27 cellular contexts compared by ENCODE assay signal in the genomic region with DNA sequence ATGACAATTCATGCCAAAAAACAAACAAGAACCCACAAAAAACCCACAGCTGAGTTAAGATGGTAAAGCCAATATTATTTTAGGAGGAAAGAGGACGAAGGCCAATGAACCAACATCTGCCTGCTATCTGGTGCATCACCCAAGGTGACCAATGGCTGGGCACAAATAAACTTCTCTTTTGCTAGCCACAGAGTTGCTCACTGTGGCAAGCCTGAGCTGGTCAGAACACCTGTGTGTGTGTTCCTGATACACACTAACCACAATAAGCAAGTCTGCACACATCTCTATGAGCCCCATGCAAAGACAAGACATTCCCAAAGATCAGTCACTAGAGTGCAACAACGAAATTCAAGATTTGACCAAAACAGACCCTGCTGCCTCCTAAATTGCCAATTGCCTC.
DNase-seq lines count a peak whose midpoint lies in the region; TF ChIP-seq lines count a peak whose summit lies in the region.
"Had no signal": no experiment of that assay in that cellular context is flagged by ENCODE, and none has a peak within 500 bp of the region (broad histone marks: within the 10 kb centered on the region; RNA-seq: fewer than 3 reads in every experiment).

No MANE protein-coding gene starts in this region.

- H3K4me1 ChIP-seq in MM.1S (ENCODE audit: low read length) = peaks cover 24% of the 10 kb centered on the region
- H3K4me1 ChIP-seq in mammary epithelial cell (ENCODE audit: insufficient read depth, low read length) = peaks cover 22% of the 10 kb centered on the region
- H3K4me1 ChIP-seq: parathyroid adenoma, spleen, testis had no signal

- CTCF ChIA-PET in mammary epithelial cell (lab: Charles Lee; ENCODE audit: low non-redundant PET) = interaction anchor here (0.6 kb wide), 1 partner anchor 8 kb away, joined by 3 read pairs; no protein-coding TSS in a partner anchor

- no peaks in the 10 kb centered on the region for H3K9me3 Mint-ChIP-seq in activated T-cell treated with anti-CD3 and anti-CD28 coated beads, Interleukin-2, amount 50 U/mL, for 24 hours
- no peaks in the 10 kb centered on the region for H3K9me3 Mint-ChIP-seq in nephron progenitor cell
- H3K9me3 Mint-ChIP-seq: CD8-positive, alpha-beta memory T cell; neural crest cell; stimulated activated memory B cell treated with anti-CD40 and anti-IgM and Interleukin-4, amounts not matched to agents 10 μg/mL and 1 μg/mL and 100 μg/mL, for 72 hours had no signal

- 0 out of 2 replicates have a peak, but pooled peaks cover 4% of the 10 kb centered on the region for H3F3A ChIP-seq in MM.1S (ENCODE audit: insufficient read depth, low read length)

- H3K27me3 ChIP-seq in MM.1S (replicated peaks; ENCODE audit: insufficient read depth, low read length) (no peaks in the 10 kb centered on the region), mammary epithelial cell (ENCODE audit: insufficient read depth, low read length) (no peaks in the 10 kb centered on the region)
- H3K27me3 ChIP-seq: right atrium auricular region, spleen, testis had no signal

- no peaks in the 10 kb centered on the region for H3K27me3 Mint-ChIP-seq in activated T-cell treated with anti-CD3 and anti-CD28 coated beads, Interleukin-2, amount 50 U/mL, for 24 hours
- H3K27me3 Mint-ChIP-seq in nephron progenitor cell (ENCODE audit: low read depth, poor library complexity) = no peaks in the 10 kb centered on the region
- H3K27me3 Mint-ChIP-seq: activated CD8-positive, alpha-beta memory T cell treated with anti-CD3 and anti-CD28 coated beads, Interleukin-2, amount 10 ng/mL, durations not matched to agents 7 days and 5 days; CD8-positive, alpha-beta memory T cell; stimulated activated memory B cell treated with anti-CD40 and anti-IgM and Interleukin-4, amounts not matched to agents 10 μg/mL and 1 μg/mL and 100 μg/mL, for 72 hours had no signal

- H3K36me3 Mint-ChIP-seq in activated T-cell treated with anti-CD3 and anti-CD28 coated beads, Interleukin-2, amount 50 U/mL, for 24 hours (ENCODE audit: low read depth) = peaks cover 71% of the 10 kb centered on the region
- H3K36me3 Mint-ChIP-seq in nephron progenitor cell (ENCODE audit: low read depth) = peaks cover 67% of the 10 kb centered on the region

- H3K4me2 ChIP-seq in MM.1S (ENCODE audit: low read depth, low read length) (no peak overlapping the region), mammary epithelial cell (ENCODE audit: insufficient read depth, low read depth, low read length) (peak overlapping the region; percentile 66)
- H3K4me2 ChIP-seq: PC-9 had no signal

- peak overlapping the region; percentile 40; the same call in 1 of the 2 replicates for H3K27ac ChIP-seq in MM.1S (ENCODE audit: low read length)
- peak overlapping the region; percentile 78 for H3K27ac ChIP-seq in mammary epithelial cell (ENCODE audit: insufficient read depth, low read depth, low read length)
- H3K27ac ChIP-seq: parathyroid adenoma, PC-9, right atrium auricular region, spleen, testis had no signal

- no peak for DNase-seq in activated T-cell treated with anti-CD3 and anti-CD28 coated beads, Interleukin-2, amount 50 U/mL, for 24 hours
- no peak for DNase-seq in activated T-cell treated with anti-CD3 and anti-CD28 coated beads, Interleukin-2, amount 50 U/mL, for 48 hours
- DNase-seq in MM.1S (peak; percentile 69), mammary epithelial cell (peak; percentile 98), nephron progenitor cell (no peak), inferior parietal cortex (ENCODE audit: extremely low spot score) (no peak), COLO668 (lab: John Stamatoyannopoulos, UW; ENCODE audit: unreplicated experiment) (no peak), ecto neural progenitor cell (ENCODE audit: low spot score) (no peak)
- DNase-seq: activated CD4-positive, alpha-beta T cell treated with anti-CD3 and anti-CD28 coated beads for 48 hours; activated CD8-positive, alpha-beta memory T cell treated with anti-CD3 and anti-CD28 coated beads, Interleukin-2, amount 10 ng/mL, durations not matched to agents 7 days and 5 days; AML-193; CD8-positive, alpha-beta memory T cell; glutamatergic neuron; Karpas-422; kidney; NCI-H1694; NCI-H524; PC-9; SHP77; spleen; stimulated activated CD4-positive, alpha-beta T cell treated with anti-CD3 and anti-CD28 coated beads, Interleukin-2, amount 100 ng/mL, for 48 hours; testis had no signal

- H3K9ac ChIP-seq in MM.1S (ENCODE audit: low read length) = no peak overlapping the region
- no peak overlapping the region for H3K9ac ChIP-seq in mammary epithelial cell (ENCODE audit: insufficient read depth, low read length)
- H3K9ac ChIP-seq: parathyroid adenoma had no signal

- H2AFZ ChIP-seq in MM.1S (ENCODE audit: low read length) = no peak overlapping the region
- no peak overlapping the region for H2AFZ ChIP-seq in mammary epithelial cell (ENCODE audit: low read depth, low read length)
- H2AFZ ChIP-seq: parathyroid adenoma, PC-9 had no signal

- no peaks in the 10 kb centered on the region for H3K9me2 ChIP-seq in MM.1S (replicated peaks; ENCODE audit: insufficient read depth, low read length)

- TF ChIP-seq CTCF in MM.1S (IDR thresholded peaks at IDR 0.05; ENCODE audit: low read length) = no peak
- TF ChIP-seq CTCF in mammary epithelial cell (conservative IDR thresholded peaks at IDR 0.05 in 1 of 2, IDR thresholded peaks at IDR 0.05 in 1 of 2; ENCODE audit: extremely low read depth in 1 of 2, insufficient read depth in 1 of 2, low read depth in 1 of 2, low read length in 2 of 2) = no peak
- TF ChIP-seq CTCF in nephron progenitor cell (IDR thresholded peaks at IDR 0.05) = no peak

- WGBS in mammary epithelial cell (ENCODE audit: low coverage, missing lambda C conversion rate) = 0% methylated on average over 2 of the region's 2 CpGs

- BruUV-seq in mammary epithelial cell (replicated peaks; lab: Mats Ljungman, UMichigan) = no TSS peak

- H3K4me3 Mint-ChIP-seq in activated T-cell treated with anti-CD3 and anti-CD28 coated beads, Interleukin-2, amount 50 U/mL, for 24 hours = no peak overlapping the region
- no peak overlapping the region for H3K4me3 Mint-ChIP-seq in nephron progenitor cell
- H3K4me3 Mint-ChIP-seq: activated CD8-positive, alpha-beta memory T cell treated with anti-CD3 and anti-CD28 coated beads, Interleukin-2, amount 10 ng/mL, durations not matched to agents 7 days and 5 days; CD8-positive, alpha-beta memory T cell; neural crest cell; stimulated activated memory B cell treated with anti-CD40 and anti-IgM and Interleukin-4, amounts not matched to agents 10 μg/mL and 1 μg/mL and 100 μg/mL, for 72 hours had no signal

- peak overlapping the region; percentile 66 for H3K27ac Mint-ChIP-seq in activated T-cell treated with anti-CD3 and anti-CD28 coated beads, Interleukin-2, amount 50 U/mL, for 24 hours
- H3K27ac Mint-ChIP-seq in nephron progenitor cell = peak overlapping the region; percentile 55
- H3K27ac Mint-ChIP-seq: activated CD8-positive, alpha-beta memory T cell treated with anti-CD3 and anti-CD28 coated beads, Interleukin-2, amount 10 ng/mL, durations not matched to agents 7 days and 5 days; stimulated activated memory B cell treated with anti-CD40 and anti-IgM and Interleukin-4, amounts not matched to agents 10 μg/mL and 1 μg/mL and 100 μg/mL, for 72 hours had no signal

- intact Hi-C loops in mammary epithelial cell (cut with micrococcal nuclease) = loop anchor here (2.0 to 5.0 kb wide), 3 partner anchors 64 to 115 kb away; a partner anchor contains a TSS

- H3K4me1 Mint-ChIP-seq in activated T-cell treated with anti-CD3 and anti-CD28 coated beads, Interleukin-2, amount 50 U/mL, for 24 hours (ENCODE audit: low read depth) = peaks cover 5% of the 10 kb centered on the region
- no peaks in the 10 kb centered on the region for H3K4me1 Mint-ChIP-seq in nephron progenitor cell
- H3K4me1 Mint-ChIP-seq: CD8-positive, alpha-beta memory T cell; neural crest cell; stimulated activated memory B cell treated with anti-CD40 and anti-IgM and Interleukin-4, amounts not matched to agents 10 μg/mL and 1 μg/mL and 100 μg/mL, for 72 hours had no signal

- H3K9me3 ChIP-seq in MM.1S (replicated peaks; ENCODE audit: insufficient read depth, low read length) (no peaks in the 10 kb centered on the region), mammary epithelial cell (replicated peaks; ENCODE audit: insufficient read depth, low read length) (no peaks in the 10 kb centered on the region)
- H3K9me3 ChIP-seq: right atrium auricular region, spleen, testis had no signal

- H3K4me3 ChIP-seq in MM.1S (ENCODE audit: low read length) (no peak overlapping the region), mammary epithelial cell (replicated peaks in 1 of 3; ENCODE audit: insufficient read depth in 1 of 3, low read depth in 2 of 3, low read length in 3 of 3) (no peak overlapping the region)
- H3K4me3 ChIP-seq: lung, PC-9, right atrium auricular region, spleen, testis had no signal

- no peaks in the 10 kb centered on the region for H4K20me1 ChIP-seq in MM.1S (ENCODE audit: insufficient read depth, low read length)
- H4K20me1 ChIP-seq in mammary epithelial cell (ENCODE audit: insufficient read depth, low read length) = no peaks in the 10 kb centered on the region

- dilution Hi-C loops in mammary epithelial cell (cut with HindIII; ENCODE audit: low sequenced_read_pairs) = no loop called here

- 0 out of 2 replicates have a peak, but pooled peaks cover 3% of the 10 kb centered on the region for H3K79me2 ChIP-seq in MM.1S (ENCODE audit: low read length)
- no peaks in the 10 kb centered on the region for H3K79me2 ChIP-seq in mammary epithelial cell (ENCODE audit: insufficient read depth, low read length)
- H3K79me2 ChIP-seq: parathyroid adenoma had no signal

- H3K36me3 ChIP-seq in MM.1S (replicated peaks; ENCODE audit: insufficient read depth, low read length) = 0 out of 2 replicates have a peak, but pooled peaks cover 2% of the 10 kb centered on the region
- H3K36me3 ChIP-seq in mammary epithelial cell (ENCODE audit: insufficient read depth, low read length) = peaks cover 13% of the 10 kb centered on the region

- in situ Hi-C loops in mammary epithelial cell (cut with MboI; ENCODE audit: low sequenced_read_pairs in 2 of 2) = no loop called here

Comparison
In these comparisons a context has a peak if more than half of its experiments do, and no peak if none do; other contexts are left out.
1. DNase-seq: peak in MM.1S (single experiment) and mammary epithelial cell (single experiment); none in activated T-cell treated with anti-CD3 and anti-CD28 coated beads, Interleukin-2, amount 50 U/mL, for 24 hours (single experiment), activated T-cell treated with anti-CD3 and anti-CD28 coated beads, Interleukin-2, amount 50 U/mL, for 48 hours (0 of 2), nephron progenitor cell (single experiment), inferior parietal cortex (single experiment), COLO668 (single experiment) and ecto neural progenitor cell (single experiment).